2 cellular contexts compared by ENCODE assay signal in the genomic region with DNA sequence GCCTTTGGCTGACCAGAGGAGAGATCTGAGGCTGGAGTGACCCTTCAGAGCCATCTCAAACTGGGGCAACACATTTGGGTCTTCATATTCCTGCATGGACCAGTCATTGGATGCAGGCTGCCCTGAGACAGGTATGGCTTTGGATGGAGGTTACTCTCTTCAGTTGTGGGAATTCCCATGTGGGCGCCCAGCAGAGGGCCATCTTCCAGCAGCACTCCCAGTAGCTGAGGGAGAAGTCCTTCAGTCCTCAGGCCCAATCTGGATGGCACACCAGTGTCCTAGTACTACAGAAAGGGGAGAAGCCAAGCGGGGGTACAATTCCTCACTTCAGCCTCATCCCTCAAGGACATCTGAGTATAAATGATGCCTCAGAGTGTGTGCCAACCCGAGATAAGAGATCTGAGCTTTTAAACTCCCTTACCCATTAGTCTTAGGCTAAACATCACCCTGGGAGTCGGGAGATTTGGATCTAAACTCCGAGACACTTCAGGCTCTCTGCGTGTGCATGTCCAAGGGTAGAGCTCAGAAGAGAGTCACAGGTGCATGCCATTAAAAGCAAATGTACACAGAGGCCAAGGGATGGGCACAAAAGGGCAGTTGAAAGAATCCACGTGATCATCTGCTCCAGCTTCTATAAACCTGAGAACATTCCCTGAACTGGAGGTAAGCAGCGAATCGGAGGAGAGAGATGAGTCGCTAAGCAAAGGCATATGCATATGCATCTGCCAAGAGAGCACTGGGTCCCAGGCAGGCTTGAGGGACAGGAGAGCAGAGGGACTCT.
TF ChIP-seq lines count a peak whose summit lies in the region.

No MANE protein-coding gene starts in this region.

TF ChIP-seq in HEK293, 187 proteins besides CTCF, POLR2A, EP300 and RAD21 (continued from another document):
- TF ChIP-seq ZSCAN4 (tag by site-specific recombination; IDR thresholded peaks at IDR 0.05) (no peak), ZNF214 (tag by site-specific recombination; IDR thresholded peaks at IDR 0.05; ENCODE audit: borderline replicate concordance) (no peak), ZNF140 (tag by site-specific recombination; IDR thresholded peaks at IDR 0.05) (no peak), RBAK (tag by site-specific recombination; IDR thresholded peaks at IDR 0.05) (no peak)
- TF ChIP-seq, protein P1, sequence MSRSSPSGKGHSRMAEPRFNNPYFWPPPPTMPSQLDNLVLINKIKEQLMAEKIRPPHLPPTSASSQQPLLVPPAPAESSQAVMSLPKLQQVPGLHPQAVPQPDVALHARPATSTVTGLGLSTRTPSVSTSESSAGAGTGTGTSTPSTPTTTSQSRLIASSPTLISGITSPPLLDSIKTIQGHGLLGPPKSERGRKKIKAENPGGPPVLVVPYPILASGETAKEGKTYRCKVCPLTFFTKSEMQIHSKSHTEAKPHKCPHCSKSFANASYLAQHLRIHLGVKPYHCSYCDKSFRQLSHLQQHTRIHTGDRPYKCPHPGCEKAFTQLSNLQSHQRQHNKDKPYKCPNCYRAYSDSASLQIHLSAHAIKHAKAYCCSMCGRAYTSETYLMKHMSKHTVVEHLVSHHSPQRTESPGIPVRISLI (tag by site-specific recombination; IDR thresholded peaks at IDR 0.05) = no peak

TF ChIP-seq in liver, 16 proteins besides CTCF, POLR2A, EP300 and RAD21 (continued from another document):
- TF ChIP-seq HNF4G (IDR thresholded peaks at IDR 0.05) (no peak), GABPA (IDR thresholded peaks at IDR 0.05 in 1 of 2, conservative IDR thresholded peaks at IDR 0.05 in 1 of 2) (no peak)
